ENCODE assay signal across 1 cellular context in genomic region chr1:113874017-113874879, GRCh38.
A peak's percentile ranks its signal among the peaks of the same experiment; 100 is the strongest.
TF ChIP-seq lines count a peak whose summit lies in the region.

No MANE protein-coding gene starts in this region.

TF ChIP-seq in K562, 482 proteins besides CTCF, POLR2A, EP300 and RAD21 (continued from another document and continues in another):
- TF ChIP-seq ZNF512 (tag; IDR thresholded peaks at IDR 0.05) (no peak), MYC (IDR thresholded peaks at IDR 0.05; ENCODE audit: low read depth, low read length) (no peak), MYC (CRISPR knock-in tag; IDR thresholded peaks at IDR 0.05; ENCODE audit: borderline replicate concordance, low read depth) (no peak), RAD51 (IDR thresholded peaks at IDR 0.05; ENCODE audit: borderline replicate concordance, low read depth) (no peak), CTCFL (IDR thresholded peaks at IDR 0.05; ENCODE audit: borderline replicate concordance, insufficient read depth, low read depth, low read length, poor library complexity, severe bottlenecking) (no peak), POLR2B (IDR thresholded peaks at IDR 0.05; ENCODE audit: low read depth, partially characterized antibody) (no peak), PTRF (tag; IDR thresholded peaks at IDR 0.05) (no peak), EHMT2 (IDR thresholded peaks at IDR 0.05) (peak; percentile 84), ZC3H11A (IDR thresholded peaks at IDR 0.05; ENCODE audit: low read depth, low read length) (no peak), STAT5A (IDR thresholded peaks at IDR 0.05; ENCODE audit: borderline replicate concordance, low read length) (no peak), ZNF695 (CRISPR knock-in tag; IDR thresholded peaks at IDR 0.05) (no peak), PTTG1 (tag; IDR thresholded peaks at IDR 0.05; ENCODE audit: low read depth) (no peak), ATF7 (IDR thresholded peaks at IDR 0.05) (no peak), ZBTB2 (IDR thresholded peaks at IDR 0.05) (no peak), FOSL1 (tag; conservative IDR thresholded peaks at IDR 0.05) (peak; percentile 92), ZFPM2 (CRISPR knock-in tag; IDR thresholded peaks at IDR 0.05) (no peak), ARID4B (CRISPR knock-in tag; IDR thresholded peaks at IDR 0.05) (no peak), EGR1 (conservative IDR thresholded peaks at IDR 0.05) (no peak), TAF1 (IDR thresholded peaks at IDR 0.05; ENCODE audit: control insufficient read depth, extremely low read depth, insufficient read depth, low read length, severe bottlenecking) (no peak), E2F5 (CRISPR knock-in tag; IDR thresholded peaks at IDR 0.05) (no peak), NFIX (CRISPR knock-in tag; IDR thresholded peaks at IDR 0.05; ENCODE audit: low read depth) (no peak), EP400 (IDR thresholded peaks at IDR 0.05) (no peak), LARP7 (IDR thresholded peaks at IDR 0.05) (no peak), POLR2AphosphoS5 (IDR thresholded peaks at IDR 0.05; ENCODE audit: control insufficient read depth, insufficient read depth, low read depth, low read length) (no peak), IRF2 (CRISPR knock-in tag; IDR thresholded peaks at IDR 0.05) (no peak), PHF20 (IDR thresholded peaks at IDR 0.05; ENCODE audit: partially characterized antibody) (no peak), DNMT1 (IDR thresholded peaks at IDR 0.05) (no peak), IRF1 (CRISPR knock-in tag; IDR thresholded peaks at IDR 0.05; ENCODE audit: borderline replicate concordance) (no peak), HDAC3 (IDR thresholded peaks at IDR 0.05; ENCODE audit: borderline replicate concordance, partially characterized antibody) (no peak), ETV1 (tag; conservative IDR thresholded peaks at IDR 0.05; ENCODE audit: low read depth) (no peak), AFF1 (IDR thresholded peaks at IDR 0.05; ENCODE audit: low read depth in 1 of 2, partially characterized antibody in 2 of 2) (no peak), SUPT5H (IDR thresholded peaks at IDR 0.05) (no peak), MNT (conservative IDR thresholded peaks at IDR 0.05) (0 out of 4 replicates have a peak, but pooled peaks of 1 of the 2 experiments have one; percentile 14), SFPQ (IDR thresholded peaks at IDR 0.05; ENCODE audit: low read depth, low read length) (no peak), STAT6 (CRISPR knock-in tag; IDR thresholded peaks at IDR 0.05) (no peak)
